Comparison of ENCODE assay signal across 16 cellular contexts in genomic region chr1:29690156-29690555, GRCh38.
"Had no signal": no experiment of that assay in that cellular context is flagged by ENCODE, and none has a peak within 500 bp of the region (broad histone marks: within the 10 kb centered on the region; RNA-seq: fewer than 3 reads in every experiment).

No MANE protein-coding gene starts in this region.

- H3K36me3 ChIP-seq: gastrocnemius medialis, left ventricle myocardium inferior, ovary, tibial nerve, WERI-Rb-1 had no signal

- H3K27ac Mint-ChIP-seq: activated naive CD8-positive, alpha-beta T cell treated with anti-CD3 and anti-CD28 coated beads, Interleukin-2, amount 10 ng/mL, durations not matched to agents 7 days and 5 days had no signal

- H3K36me3 Mint-ChIP-seq: activated naive CD8-positive, alpha-beta T cell treated with anti-CD3 and anti-CD28 coated beads, Interleukin-2, amount 10 ng/mL, durations not matched to agents 7 days and 5 days had no signal

- H3K9me3 ChIP-seq: gastrocnemius medialis, ovary had no signal

- H3K27me3 ChIP-seq: ovary had no signal

- H3K4me3 Mint-ChIP-seq: activated naive CD8-positive, alpha-beta T cell treated with anti-CD3 and anti-CD28 coated beads, Interleukin-2, amount 10 ng/mL, durations not matched to agents 7 days and 5 days; neural crest cell had no signal

- DNase-seq: activated CD4-positive, alpha-beta T cell treated with anti-CD3 and anti-CD28 coated beads, Interleukin-2, amount 50 U/mL, for 4 hours; activated naive CD4-positive, alpha-beta T cell treated with Interleukin-2 at 50 U/mL for 16 hours; activated naive CD8-positive, alpha-beta T cell treated with anti-CD3 and anti-CD28 coated beads, Interleukin-2, amount 10 ng/mL, durations not matched to agents 7 days and 5 days; amygdala; central memory CD4-positive, alpha-beta T cell; gastrocnemius medialis; kidney glomerular epithelial cell; left ventricle myocardium inferior; mammary epithelial cell; ovary; stimulated activated naive CD4-positive, alpha-beta T cell; WERI-Rb-1 had no signal

- H3K4me3 ChIP-seq: coronary artery, gastrocnemius medialis, left ventricle myocardium inferior, ovary, tibial nerve had no signal

- H3K4me1 ChIP-seq: gastrocnemius medialis, left ventricle myocardium inferior, tibial nerve had no signal

- H3K9me3 Mint-ChIP-seq: activated naive CD8-positive, alpha-beta T cell treated with anti-CD3 and anti-CD28 coated beads, Interleukin-2, amount 10 ng/mL, durations not matched to agents 7 days and 5 days; activated T-helper 1 cell treated with anti-CD3 and anti-CD28 coated beads, Interleukin-12 subunit alpha, Interleukin-12 subunit beta, Interleukin-2, Interleukin-4 antibody, amounts not matched to agents 30 ng/mL and 10 ng/mL and 1 ng/mL, durations not matched to agents 14 hours and 24 hours and 36 hours had no signal

- H3K27ac ChIP-seq: coronary artery, gastrocnemius medialis, left ventricle myocardium inferior, ovary, tibial nerve, WERI-Rb-1 had no signal

- ATAC-seq: gastrocnemius medialis had no signal
